ENCODE assay signal across 9 cellular contexts in the genomic region with DNA sequence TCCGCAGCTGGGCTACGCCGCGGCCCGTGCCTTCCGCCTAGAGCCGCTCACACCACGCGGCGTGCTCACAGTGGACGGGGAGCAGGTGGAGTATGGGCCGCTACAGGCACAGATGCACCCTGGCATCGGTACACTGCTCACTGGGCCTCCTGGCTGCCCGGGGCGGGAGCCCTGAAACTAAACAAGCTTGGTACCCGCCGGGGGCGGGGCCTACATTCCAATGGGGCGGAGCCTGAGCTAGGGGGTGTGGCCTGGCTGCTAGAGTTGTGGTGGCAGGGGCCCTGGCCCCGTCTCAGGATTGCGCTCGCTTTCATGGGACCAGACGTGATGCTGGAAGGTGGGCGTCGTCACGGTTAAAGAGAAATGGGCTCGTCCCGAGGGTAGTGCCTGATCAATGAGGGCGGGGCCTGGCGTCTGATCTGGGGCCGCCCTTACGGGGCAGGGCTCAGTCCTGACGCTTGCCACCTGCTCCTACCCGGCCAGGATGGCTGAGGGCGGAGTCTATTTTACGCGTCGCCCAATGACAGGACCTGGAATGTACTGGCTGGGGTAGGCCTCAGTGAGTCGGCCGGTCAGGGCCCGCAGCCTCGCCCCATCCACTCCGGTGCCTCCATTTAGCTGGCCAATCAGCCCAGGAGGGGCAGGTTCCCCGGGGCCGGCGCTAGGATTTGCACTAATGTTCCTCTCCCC. TPM values are rescaled to one million over a fixed set of nuclear protein-coding genes. Genes with fewer than 3 reads are reported as not detected.
DNase-seq lines count a peak whose midpoint lies in the region; ATAC-seq and TF ChIP-seq lines count a peak whose summit lies in the region.
"Had no signal": no experiment of that assay in that cellular context is flagged by ENCODE, and none has a peak within 500 bp of the region (broad histone marks: within the 10 kb centered on the region; RNA-seq: fewer than 3 reads in every experiment).

No MANE protein-coding gene starts in this region.

- peaks cover 19% of the 10 kb centered on the region for H3K27me3 Mint-ChIP-seq in neural crest cell (ENCODE audit: low read depth)
- H3K27me3 Mint-ChIP-seq: IgD-negative memory B cell had no signal

- no peaks in the 10 kb centered on the region for H3K36me3 Mint-ChIP-seq in neural crest cell (ENCODE audit: low read depth)

- H3K9me3 Mint-ChIP-seq in neural crest cell, result no peaks in the 10 kb centered on the region
- H3K9me3 Mint-ChIP-seq: IgD-negative memory B cell had no signal

- no peak overlapping the region for H3K27ac Mint-ChIP-seq in neural crest cell (ENCODE audit: unreplicated experiment)

- DNase-seq in CD1c-positive myeloid dendritic cell (ENCODE audit: extremely low spot score), result peak; percentile 13
- peak; percentile 71 for DNase-seq in NCI-H2171 treated with DMSO at 0.1 percent for 48 hours (lab: John Stamatoyannopoulos, UW)
- peak; percentile 59 for DNase-seq in epithelial cell of esophagus (ENCODE audit: low read depth)
- no peak for DNase-seq in neural crest cell (ENCODE audit: low read depth, low spot score)
- no peak for DNase-seq in A172 (ENCODE audit: low spot score)
- no peak for DNase-seq in glomerular visceral epithelial cell (ENCODE audit: extremely low spot score)

- no peak overlapping the region for H3K4me3 ChIP-seq in epithelial cell of esophagus (ENCODE audit: low read length)

- peak overlapping the region; percentile 86 for H3K4me3 Mint-ChIP-seq in neural crest cell

- H3K4me1 Mint-ChIP-seq in neural crest cell, result peaks cover 44% of the 10 kb centered on the region

- TF ChIP-seq CTCF in epithelial cell of esophagus (IDR thresholded peaks at IDR 0.05; ENCODE audit: insufficient read depth, low read depth, low read length, missing control alignments) (no peak), neural crest cell (conservative IDR thresholded peaks at IDR 0.05) (no peak)

- ATAC-seq in GM21390 (IDR thresholded peaks at IDR 0.05; ENCODE audit: unreplicated experiment), result no peak
- ATAC-seq in GM21360 (IDR thresholded peaks at IDR 0.05; ENCODE audit: unreplicated experiment), result no peak

RNA-seq across cellular contexts. Expression of gene DBP, which starts 7.4 kb away (rescaled TPM):
- 4.9 and 5.2 TPM in 2 replicates for total RNA-seq in neural crest cell
- 2.6 and 15.5 TPM in 2 replicates for total RNA-seq in A172 (2014; rRNA removed; shearing (Covaris generic))

RNA-seq across cellular contexts. Expression of gene SPHK2, which starts 10.4 kb away (rescaled TPM):
- total RNA-seq in neural crest cell, result 48.5 and 50.3 TPM in 2 replicates
- 7.6 and 10.5 TPM in 2 replicates for total RNA-seq in A172 (2014; rRNA removed; shearing (Covaris generic))

RNA-seq across cellular contexts. Expression of gene RPL18, which starts 10.8 kb away (rescaled TPM):
- total RNA-seq in neural crest cell, result 1,772 and 1,774 TPM in 2 replicates
- total RNA-seq in A172 (2014; rRNA removed; shearing (Covaris generic)), result 764 and 1,035 TPM in 2 replicates

RNA-seq across cellular contexts. Expression of gene FAM83E, which starts 14.9 kb away (rescaled TPM):
- total RNA-seq in neural crest cell, result 5.9 and 6.1 TPM in 2 replicates
- total RNA-seq in A172 (2014; rRNA removed; shearing (Covaris generic)), result 0.07 TPM in 1 of 2 replicates, not detected in the other

RNA-seq across cellular contexts. Expression of gene CA11, which starts 16.2 kb away (rescaled TPM):
- total RNA-seq in neural crest cell, result 11.4 and 13.0 TPM in 2 replicates
- total RNA-seq in A172 (2014; rRNA removed; shearing (Covaris generic)), result 2.3 and 5.8 TPM in 2 replicates

Comparison
In these comparisons a context has a peak if more than half of its experiments do, and no peak if none do; other contexts are left out.
1. DNase-seq: peak in CD1c-positive myeloid dendritic cell (single experiment), NCI-H2171 treated with DMSO at 0.1 percent for 48 hours (single experiment) and epithelial cell of esophagus (single experiment); none in neural crest cell (single experiment), A172 (single experiment) and glomerular visceral epithelial cell (single experiment).